In the genomic region with DNA sequence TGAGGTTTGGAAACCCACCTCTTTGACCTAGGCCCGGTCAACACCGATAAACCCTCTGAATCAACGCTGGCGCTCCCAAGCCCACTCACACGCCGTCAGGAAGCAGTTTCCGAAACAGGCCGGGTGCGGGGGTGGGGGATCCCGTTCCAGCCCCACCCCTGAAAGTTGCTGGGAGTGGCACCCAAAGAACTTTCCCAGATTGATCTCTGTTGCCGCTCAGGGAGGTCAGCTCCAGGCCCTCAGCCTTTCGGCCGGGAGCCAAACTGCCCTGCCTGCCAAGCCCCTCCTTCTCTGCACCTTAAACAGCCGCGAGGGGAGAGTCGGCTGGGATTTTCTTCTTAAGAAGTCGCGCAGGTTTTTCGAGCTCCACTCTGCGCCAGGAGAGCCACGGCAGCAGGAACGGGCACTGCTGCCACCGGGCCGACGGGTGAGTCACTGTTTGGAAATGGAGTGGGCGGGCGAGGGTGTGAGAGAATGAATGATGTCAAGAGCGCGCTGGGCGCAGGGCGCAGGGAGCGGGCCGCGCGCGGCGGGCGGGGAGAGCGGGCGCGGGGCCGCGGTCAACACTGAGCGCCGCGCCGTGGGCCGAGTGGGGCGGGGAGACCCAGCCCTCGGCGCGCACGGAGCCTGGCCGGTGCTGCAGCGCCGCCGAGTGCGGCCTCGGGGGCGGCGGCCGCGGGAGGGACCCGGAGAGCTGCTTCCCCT, we compare ENCODE assay signal across 9 cellular contexts. TPM values are rescaled to one million over a fixed set of nuclear protein-coding genes. Genes with fewer than 3 reads are reported as not detected.
DNase-seq lines count a peak whose midpoint lies in the region; FAIRE-seq and TF ChIP-seq lines count a peak whose summit lies in the region.
"Had no signal": no experiment of that assay in that cellular context is flagged by ENCODE, and none has a peak within 500 bp of the region (broad histone marks: within the 10 kb centered on the region; RNA-seq: fewer than 3 reads in every experiment).

A gene (plus strand): TSS at position 566 of the 705 bp plus-strand sequence. CDS start 70,622 bp downstream, outside the sequence.

- TF ChIP-seq CTCF in HFFc6 (IDR thresholded peaks at IDR 0.05) (no peak), NB4 (IDR thresholded peaks at IDR 0.05; ENCODE audit: low read depth, low read length) (no peak), endothelial cell of umbilical vein (IDR thresholded peaks at IDR 0.05; ENCODE audit: extremely low read depth in 1 of 2, insufficient read depth in 1 of 2, low read depth in 1 of 2, low read length in 2 of 2) (no peak)

- dilution Hi-C loops in endothelial cell of umbilical vein (cut with MboI; ENCODE audit: extremely low pct_ligation_motif_present, low sequenced_read_pairs), result no loop called here

- peak within 1 kb of the TSS; percentile 90 for H3K9ac ChIP-seq in endothelial cell of umbilical vein (replicated peaks; ENCODE audit: extremely low read depth, insufficient read depth, low read length)
- H3K9ac ChIP-seq in mesendoderm (ENCODE audit: low read length), result peak within 1 kb of the TSS; percentile 47
- H3K9ac ChIP-seq: BLaER1 had no signal

- no peak within 1 kb of the TSS for H4K5ac ChIP-seq in mesendoderm (ENCODE audit: low read length)

- H3K79me2 ChIP-seq in endothelial cell of umbilical vein (ENCODE audit: control insufficient read depth, insufficient read depth, low read length) (peaks cover 35% of the 10 kb centered on the region), mesendoderm (ENCODE audit: control insufficient read depth, insufficient read depth, low read length) (no peaks in the 10 kb centered on the region)

- H3K9me1 ChIP-seq in endothelial cell of umbilical vein (replicated peaks; ENCODE audit: control insufficient read depth, extremely low read depth, insufficient read depth, low read length), result no peaks in the 10 kb centered on the region

- no peak within 1 kb of the TSS for H3K18ac ChIP-seq in mesendoderm (ENCODE audit: low read length)

- H3K9me3 ChIP-seq in endothelial cell of umbilical vein (replicated peaks; ENCODE audit: control insufficient read depth, insufficient read depth, low read length), result no peaks in the 10 kb centered on the region

- TSS peak; percentile 69 for BruUV-seq in endothelial cell of umbilical vein (replicated peaks; lab: Mats Ljungman, UMichigan)

- H3K36me3 Mint-ChIP-seq in HFFc6 (ENCODE audit: low read depth), result no peaks in the 10 kb centered on the region; the same call in 1 of the 2 replicates

- H3K4me1 ChIP-seq in endothelial cell of umbilical vein (ENCODE audit: control insufficient read depth, extremely low read depth, insufficient read depth, low read length) (peaks cover 17% of the 10 kb centered on the region), mesendoderm (ENCODE audit: control insufficient read depth, low read depth, low read length) (no peaks in the 10 kb centered on the region)
- H3K4me1 ChIP-seq: BLaER1 had no signal

- no peak within 1 kb of the TSS for H3K23ac ChIP-seq in mesendoderm (ENCODE audit: low read length)

- H3K4me3 Mint-ChIP-seq in HFFc6, result peak within 1 kb of the TSS; percentile 100

- no CpG with 5 or more reads among the region's 64 CpGs for WGBS in mesendoderm (ENCODE audit: extremely low coverage, insufficient coverage, low lambda C conversion rate)

- H3K4me1 Mint-ChIP-seq in HFFc6 (ENCODE audit: low read depth), result peaks cover 35% of the 10 kb centered on the region

- H3K9me3 Mint-ChIP-seq in HFFc6, result no peaks in the 10 kb centered on the region

- intact Hi-C loops in endothelial cell of umbilical vein (cut with micrococcal nuclease), result loop anchor here (1.0 to 5.0 kb wide), 9 partner anchors 29 to 163 kb away; a partner anchor contains a TSS

- H3K27ac Mint-ChIP-seq in HFFc6, result peak within 1 kb of the TSS; percentile 99

- H3K4me2 ChIP-seq in endothelial cell of umbilical vein (ENCODE audit: insufficient read depth, low read length), result peak within 1 kb of the TSS; percentile 91
- H3K4me2 ChIP-seq in mesendoderm (ENCODE audit: low read length), result peak within 1 kb of the TSS; percentile 93
- H3K4me2 ChIP-seq: BLaER1 had no signal

- peak within 1 kb of the TSS; percentile 64 for H3K56ac ChIP-seq in mesendoderm (ENCODE audit: low read length)

- CTCF ChIA-PET in endothelial cell of umbilical vein (lab: Charles Lee), result interaction anchor here (0.7 to 3.7 kb wide), 9 partner anchors 11 to 88 kb away, joined by 3 to 24 read pairs (median 3); no protein-coding TSS in a partner anchor

- TF ChIP-seq POLR2A in NB4 (IDR thresholded peaks at IDR 0.05; ENCODE audit: extremely low read depth, insufficient read length), result no peak
- peak; percentile 33 for TF ChIP-seq POLR2A in endothelial cell of umbilical vein (IDR thresholded peaks at IDR 0.05; ENCODE audit: low read depth, low read length)

- H4K8ac ChIP-seq in mesendoderm (ENCODE audit: low read depth, low read length), result no peak within 1 kb of the TSS

- no peaks in the 10 kb centered on the region for H3K79me1 ChIP-seq in mesendoderm (ENCODE audit: low read length)

- H3K4ac ChIP-seq in mesendoderm (ENCODE audit: low read depth, low read length), result no peak within 1 kb of the TSS

- H2AFZ ChIP-seq in endothelial cell of umbilical vein (ENCODE audit: low read depth, low read length), result peak within 1 kb of the TSS; percentile 87

- H3K36me3 ChIP-seq in endothelial cell of umbilical vein (ENCODE audit: control insufficient read depth in 2 of 2, extremely low read depth in 1 of 2, insufficient read depth in 2 of 2, low read length in 2 of 2) (no peaks in the 10 kb centered on the region), mesendoderm (ENCODE audit: control insufficient read depth, insufficient read depth, low read length) (no peaks in the 10 kb centered on the region)
- H3K36me3 ChIP-seq: BLaER1 had no signal

- H2BK15ac ChIP-seq in mesendoderm (replicated peaks; ENCODE audit: low read depth), result no peak within 1 kb of the TSS

- no peaks in the 10 kb centered on the region; the same call in 1 of the 2 replicates for H3K27me3 Mint-ChIP-seq in HFFc6 (ENCODE audit: insufficient read depth)

- H3K27me3 ChIP-seq in endothelial cell of umbilical vein (ENCODE audit: control insufficient read depth in 2 of 2, insufficient read depth in 2 of 2, low read length in 2 of 2) (no peaks in the 10 kb centered on the region), mesendoderm (ENCODE audit: insufficient read depth, low read length, poor library complexity) (peaks cover 35% of the 10 kb centered on the region)
- H3K27me3 ChIP-seq: BLaER1 had no signal

- DNase-seq in NCI-H1417 (lab: John Stamatoyannopoulos, UW), result peak in 2 of 3 experiments; percentile 74 to 79
- no peak for DNase-seq in NCI-H1417 treated with DMSO at 0.1 percent for 48 hours (lab: John Stamatoyannopoulos, UW)
- peak; percentile 92 for DNase-seq in HFFc6
- DNase-seq in NB4 (ENCODE audit: low read depth), result peak; percentile 18
- peak; percentile 23 to 45 for DNase-seq in activated CD8-positive, alpha-beta memory T cell treated with anti-CD3 and anti-CD28 coated beads for 4 hours (ENCODE audit: low read depth in 2 of 2)
- peak; percentile 91 for DNase-seq in endothelial cell of umbilical vein (ENCODE audit: low read depth, low spot score)
- peak; percentile 74 for DNase-seq in mesendoderm
- DNase-seq in stimulated activated CD4-positive, alpha-beta T cell treated with anti-CD3 and anti-CD28 coated beads, TNF-alpha, amount 100 ng/mL, for 48 hours (ENCODE audit: low read depth in 3 of 3), result peak; percentile 44 to 60 (median 59)

- H2BK5ac ChIP-seq in mesendoderm (ENCODE audit: low read length), result no peak within 1 kb of the TSS

- peak; percentile 82 for FAIRE-seq in endothelial cell of umbilical vein (lab: Jason Lieb, UNC)

- no peak within 1 kb of the TSS for H2AK5ac ChIP-seq in mesendoderm (ENCODE audit: low read length)

- H4K20me1 ChIP-seq in endothelial cell of umbilical vein (replicated peaks; ENCODE audit: control insufficient read depth, extremely low read depth, insufficient read depth, low read length), result no peaks in the 10 kb centered on the region
- H4K20me1 ChIP-seq: BLaER1 had no signal

- H3K27ac ChIP-seq in endothelial cell of umbilical vein (ENCODE audit: insufficient read depth, low read depth, low read length) (peak within 1 kb of the TSS; percentile 86), mesendoderm (ENCODE audit: low read depth, low read length) (no peak within 1 kb of the TSS)
- H3K27ac ChIP-seq: BLaER1 had no signal

- H2BK120ac ChIP-seq in mesendoderm (ENCODE audit: low read depth, low read length), result no peak within 1 kb of the TSS

- H3K4me3 ChIP-seq in NB4 (ENCODE audit: low read depth, low read length) (no peak within 1 kb of the TSS), endothelial cell of umbilical vein (replicated peaks in 1 of 3; ENCODE audit: insufficient read depth in 1 of 3, low read depth in 1 of 3, low read length in 3 of 3) (peak within 1 kb of the TSS; percentile 83 to 94 (median 91)), mesendoderm (ENCODE audit: low read length) (peak within 1 kb of the TSS; percentile 43)
- H3K4me3 ChIP-seq: BLaER1 had no signal

- POLR2A ChIA-PET in endothelial cell of umbilical vein (lab: Charles Lee), result interaction anchor here (1.0 to 1.6 kb wide), 3 partner anchors 29 to 70 kb away, joined by 3 to 9 read pairs (median 5); no protein-coding TSS in a partner anchor

TF ChIP-seq in endothelial cell of umbilical vein, 7 proteins besides CTCF, POLR2A, EP300 and RAD21 (continues in another document):
- TF ChIP-seq JUN (IDR thresholded peaks at IDR 0.05; ENCODE audit: borderline replicate concordance, insufficient read depth, insufficient read length, low read depth), result peak; percentile 53
- TF ChIP-seq FOS (IDR thresholded peaks at IDR 0.05; ENCODE audit: borderline replicate concordance, insufficient read depth, low read length), result peak; percentile 67
- TF ChIP-seq, protein P1, sequence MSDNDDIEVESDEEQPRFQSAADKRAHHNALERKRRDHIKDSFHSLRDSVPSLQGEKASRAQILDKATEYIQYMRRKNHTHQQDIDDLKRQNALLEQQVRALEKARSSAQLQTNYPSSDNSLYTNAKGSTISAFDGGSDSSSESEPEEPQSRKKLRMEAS (IDR thresholded peaks at IDR 0.05; ENCODE audit: insufficient read depth, insufficient read length), result no peak
- TF ChIP-seq GATA2 (IDR thresholded peaks at IDR 0.05; ENCODE audit: insufficient read depth, insufficient read length, low read depth, low read length), result peak; percentile 60
- TF ChIP-seq EZH2 (IDR thresholded peaks at IDR 0.05; ENCODE audit: borderline replicate concordance, low read depth, low read length, severe bottlenecking), result no peak

RNA-seq across cellular contexts. Expression of the gene that starts here (rescaled TPM):
- 10 to 100 TPM; 30.5 to 45.9 (median 34.7) TPM for total RNA-seq in HFFc6 (2021; fragmentation: NEBNext Ultra II Directional; extraction: Animal tissue kit (Norgen Biotek cat#: 25700))
- 33.0 and 35.9 TPM in 2 replicates for total RNA-seq in endothelial cell of umbilical vein
- 33.2 and 39.1 TPM in 2 replicates for polyA plus RNA-seq in endothelial cell of umbilical vein
- polyA plus RNA-seq in endothelial cell of umbilical vein (2011; cell fraction: cytosol; rRNA removed), result 16.1 and 16.3 TPM in 2 replicates
- polyA plus RNA-seq in endothelial cell of umbilical vein (2011; cell fraction: nucleus; rRNA removed), result 17.8 and 25.6 TPM in 2 replicates
- polyA plus RNA-seq in endothelial cell of umbilical vein (2012), result 23.9 and 31.4 TPM in 2 replicates
- 162 and 181 TPM in 2 replicates for polyA minus RNA-seq in endothelial cell of umbilical vein
- 22.0 TPM for polyA minus RNA-seq in endothelial cell of umbilical vein (2011; cell fraction: cytosol; rRNA and poly(A)+ RNA removed)
- polyA minus RNA-seq in endothelial cell of umbilical vein (2011; cell fraction: nucleus; rRNA and poly(A)+ RNA removed), result 46.8 and 50.8 TPM in 2 replicates
- polyA plus RNA-seq in mesendoderm (2013, experiment 1 of 2), result 0.28 TPM
- polyA plus RNA-seq in mesendoderm (2013, experiment 2 of 2), result 0.24 TPM
